ENCODE assay signal across 27 cellular contexts in the genomic region with DNA sequence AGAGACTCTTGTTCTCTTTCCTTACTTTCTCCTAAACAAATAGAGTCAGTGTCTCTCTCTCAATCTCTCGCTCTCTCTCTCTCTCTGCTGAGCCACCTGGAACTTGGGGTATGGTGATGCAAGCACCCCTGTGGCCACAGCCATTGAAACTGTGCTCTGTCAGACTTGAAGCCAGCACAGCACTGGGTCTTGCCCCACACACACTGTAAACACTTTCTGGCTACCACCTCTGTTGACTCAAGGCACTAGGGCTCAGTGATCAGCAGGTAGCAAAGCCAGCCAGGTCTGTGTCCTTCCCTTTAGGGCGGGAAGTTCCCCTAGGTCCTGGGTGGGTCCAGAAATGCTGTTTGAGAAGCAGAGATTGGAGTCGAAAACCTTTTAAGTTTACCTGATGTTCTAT.
"Had no signal": no experiment of that assay in that cellular context is flagged by ENCODE, and none has a peak within 500 bp of the region (broad histone marks: within the 10 kb centered on the region; RNA-seq: fewer than 3 reads in every experiment).

No MANE protein-coding gene starts in this region.

- H3K4me3 Mint-ChIP-seq: activated CD4-positive, alpha-beta memory T cell treated with anti-CD3 and anti-CD28 coated beads, Interleukin-2, amount 10 ng/mL, durations not matched to agents 7 days and 5 days; activated CD4-positive, alpha-beta T cell treated with anti-CD3 and anti-CD28 coated beads for 36 hours; activated naive CD4-positive, alpha-beta T cell treated with anti-CD3 and anti-CD28 coated beads for 36 hours; activated naive CD8-positive, alpha-beta T cell treated with anti-CD3 and anti-CD28 coated beads for 36 hours; activated T-helper 17 cell treated with anti-CD3 and anti-CD28 coated beads, Interleukin-2, amount 50 U/mL, for 72 hours had no signal

- H3K36me3 Mint-ChIP-seq: activated naive CD8-positive, alpha-beta T cell treated with anti-CD3 and anti-CD28 coated beads for 36 hours had no signal

- H3K4me1 ChIP-seq: Peyer's patch, SJCRH30 had no signal

- H3K4me3 ChIP-seq: cardiac muscle cell, Peyer's patch, SJCRH30 had no signal

- DNase-seq: activated CD4-positive, alpha-beta memory T cell treated with anti-CD3 and anti-CD28 coated beads, Interleukin-2, amount 10 ng/mL, durations not matched to agents 7 days and 5 days; activated CD4-positive, alpha-beta T cell treated with anti-CD3 and anti-CD28 coated beads for 36 hours; activated CD4-positive, alpha-beta T cell treated with anti-CD3 and anti-CD28 coated beads, Interleukin-2, amount 50 U/mL, for 1 hour; activated gamma-delta T cell; activated naive CD4-positive, alpha-beta T cell treated with anti-CD3 and anti-CD28 coated beads for 36 hours; activated naive CD8-positive, alpha-beta T cell treated with anti-CD3 and anti-CD28 coated beads for 36 hours; activated T-cell treated with anti-CD3 and anti-CD28 coated beads for 4 hours; activated T-cell treated with anti-CD3 and anti-CD28 coated beads, Interleukin-2, amount 50 U/mL, for 48 hours; brain microvascular endothelial cell; Karpas-422; MM.1S; NCI-H1105; NCI-H1436; NCI-H1694 treated with DMSO at 0.1 percent for 48 hours; NCI-H2029 treated with DMSO at 0.1 percent for 48 hours; NCI-H345; NCI-H510A; NCI-H526 treated with DMSO at 0.1 percent for 48 hours; Peyer's patch; Right ventricle myocardium superior; SJCRH30; SK-N-SH; T-helper 1 cell had no signal

- H3K9me2 ChIP-seq: SK-N-SH had no signal

- H3K27ac Mint-ChIP-seq: activated CD4-positive, alpha-beta memory T cell treated with anti-CD3 and anti-CD28 coated beads, Interleukin-2, amount 10 ng/mL, durations not matched to agents 7 days and 5 days; activated CD4-positive, alpha-beta T cell treated with anti-CD3 and anti-CD28 coated beads for 36 hours; activated naive CD4-positive, alpha-beta T cell treated with anti-CD3 and anti-CD28 coated beads for 36 hours; activated naive CD8-positive, alpha-beta T cell treated with anti-CD3 and anti-CD28 coated beads for 36 hours; activated T-helper 17 cell treated with anti-CD3 and anti-CD28 coated beads, Interleukin-2, amount 50 U/mL, for 72 hours had no signal

- H3K4me2 ChIP-seq: SK-N-SH had no signal

- H3K27me3 ChIP-seq: brain microvascular endothelial cell, cardiac muscle cell, Peyer's patch, SJCRH30 had no signal

- H3K27ac ChIP-seq: brain microvascular endothelial cell, cardiac muscle cell, Peyer's patch, RWPE1, SJCRH30, VCaP had no signal

- H3K36me3 ChIP-seq: brain microvascular endothelial cell, cardiac muscle cell, Peyer's patch, SJCRH30 had no signal

- H3K4me1 Mint-ChIP-seq: activated CD4-positive, alpha-beta memory T cell treated with anti-CD3 and anti-CD28 coated beads, Interleukin-2, amount 10 ng/mL, durations not matched to agents 7 days and 5 days; activated CD4-positive, alpha-beta T cell treated with anti-CD3 and anti-CD28 coated beads for 36 hours; activated naive CD8-positive, alpha-beta T cell treated with anti-CD3 and anti-CD28 coated beads for 36 hours; activated T-helper 17 cell treated with anti-CD3 and anti-CD28 coated beads, Interleukin-2, amount 50 U/mL, for 72 hours had no signal

- H3K27me3 Mint-ChIP-seq: activated CD4-positive, alpha-beta memory T cell treated with anti-CD3 and anti-CD28 coated beads, Interleukin-2, amount 10 ng/mL, durations not matched to agents 7 days and 5 days; activated CD4-positive, alpha-beta T cell treated with anti-CD3 and anti-CD28 coated beads for 36 hours; activated naive CD8-positive, alpha-beta T cell treated with anti-CD3 and anti-CD28 coated beads for 36 hours; activated T-helper 17 cell treated with anti-CD3 and anti-CD28 coated beads, Interleukin-2, amount 50 U/mL, for 72 hours had no signal

- H3K9ac ChIP-seq: SK-N-SH had no signal

- ATAC-seq: activated CD4-positive, alpha-beta T cell treated with anti-CD3 and anti-CD28 coated beads for 36 hours; activated T-helper 17 cell treated with anti-CD3 and anti-CD28 coated beads, Interleukin-2, amount 50 U/mL, for 72 hours had no signal

- H3K9me3 ChIP-seq: Peyer's patch, SJCRH30 had no signal
